Comparison of ENCODE assay signal across 25 cellular contexts in genomic region chr11:102493524-102493923, GRCh38. TPM values are rescaled to one million over a fixed set of nuclear protein-coding genes. Genes with fewer than 3 reads are reported as not detected.
DNase-seq lines count a peak whose midpoint lies in the region; ATAC-seq, FAIRE-seq and TF ChIP-seq lines count a peak whose summit lies in the region.
"Had no signal": no experiment of that assay in that cellular context is flagged by ENCODE, and none has a peak within 500 bp of the region (broad histone marks: within the 10 kb centered on the region; RNA-seq: fewer than 3 reads in every experiment).

No MANE protein-coding gene starts in this region.

- intact Hi-C loops in right lobe of liver (cut with DNase I) = no loop called here

- 34% methylated on average over 5 of the region's 5 CpGs for WGBS in A549 (ENCODE audit: missing lambda C conversion rate)
- 63% methylated on average over 5 of the region's 5 CpGs for WGBS in right lobe of liver (ENCODE audit: insufficient coverage, low coverage, low lambda C conversion rate, missing lambda C conversion rate)

- H3K9me3 ChIP-seq in A549 = no peaks in the 10 kb centered on the region
- H3K9me3 ChIP-seq in right lobe of liver = no peaks in the 10 kb centered on the region

- FAIRE-seq in A549 (lab: Jason Lieb, UNC) (no peak), RCC 7860 (lab: Jason Lieb, UNC) (peak; percentile 29)
- FAIRE-seq: GM18507 had no signal

- H3K27ac ChIP-seq in A549 = peak overlapping the region; percentile 71 to 81
- H3K27ac ChIP-seq in foreskin keratinocyte = no peak overlapping the region
- no peak overlapping the region for H3K27ac ChIP-seq in right lobe of liver
- H3K27ac ChIP-seq: 22Rv1 had no signal

- CTCF ChIA-PET in A549 (lab: Yijun Ruan, JAX) = interaction anchor here (0.6 to 1.5 kb wide), 2 partner anchors 119 to 126 kb away, joined by 3 to 7 read pairs; no protein-coding TSS in a partner anchor

- TF ChIP-seq POLR2A in A549 (IDR thresholded peaks at IDR 0.05; ENCODE audit: low read length) (no peak), right lobe of liver (IDR thresholded peaks at IDR 0.05) (no peak)

- TF ChIP-seq EP300 in A549 (IDR thresholded peaks at IDR 0.05) = no peak

- no peaks in the 10 kb centered on the region for H3K27me3 ChIP-seq in foreskin keratinocyte
- H3K27me3 ChIP-seq in right lobe of liver = no peaks in the 10 kb centered on the region

- H3K4me3 ChIP-seq in A549 (peak overlapping the region; percentile 24; the same call in 1 of the 3 replicates), right lobe of liver (no peak overlapping the region)

- ATAC-seq in A549 (0 out of 6 replicates have a peak, but pooled peaks of 1 of the 2 experiments have one; percentile 12), foreskin keratinocyte (peak; percentile 38), right lobe of liver (peak; percentile 29 to 60 (median 40)), HG03565 (IDR thresholded peaks at IDR 0.05; ENCODE audit: unreplicated experiment) (no peak), GM19397 (IDR thresholded peaks at IDR 0.05; ENCODE audit: unreplicated experiment) (no peak)

- no peak for TF ChIP-seq CTCF in A549 (IDR thresholded peaks at IDR 0.05)
- no peak for TF ChIP-seq CTCF in foreskin keratinocyte (conservative IDR thresholded peaks at IDR 0.05)
- TF ChIP-seq CTCF in right lobe of liver (IDR thresholded peaks at IDR 0.05) = no peak

- TF ChIP-seq RAD21 in A549 (conservative IDR thresholded peaks at IDR 0.05 in 1 of 2, IDR thresholded peaks at IDR 0.05 in 1 of 2) = no peak

- H3K36me3 ChIP-seq in right lobe of liver = no peaks in the 10 kb centered on the region

- DNase-seq in A549 (ENCODE audit: low read depth in 1 of 2, low spot score in 1 of 2) (no peak), RCC 7860 (ENCODE audit: low spot score) (peak; percentile 11), foreskin keratinocyte (peak; percentile 31 to 36), right lobe of liver (no peak), GDM1 (lab: John Stamatoyannopoulos, UW) (no peak), NCI-H226 (no peak)
- DNase-seq: DMS153, DND-41, GOT3, Karpas-422, NCI-H1092, NCI-H1417 treated with DMSO at 0.1 percent for 48 hours, NCI-H187 treated with DMSO at 0.1 percent for 48 hours, NCI-H2107, NCI-H446, NCI-H524 treated with DMSO at 0.1 percent for 48 hours, NCI-H774, RPMI8226, SHP77 had no signal

- peak overlapping the region; percentile 75 for H3K4me2 ChIP-seq in A549

- H3K4me1 ChIP-seq in A549 (peaks cover 48% of the 10 kb centered on the region), foreskin keratinocyte (peaks cover 20% of the 10 kb centered on the region), right lobe of liver (peaks cover 0 to 14% (median 6%) of the 10 kb centered on the region in 4 donors)

- POLR2A ChIA-PET in A549 (lab: Yijun Ruan, JAX) = interaction anchor here (0.9 kb wide), 1 partner anchor 42 kb away, joined by 4 read pairs; no protein-coding TSS in a partner anchor

TF ChIP-seq in A549, 52 proteins besides CTCF, POLR2A, EP300 and RAD21:
- TF ChIP-seq JUNB (IDR thresholded peaks at IDR 0.05) = no peak
- no peak for TF ChIP-seq MYC (IDR thresholded peaks at IDR 0.05; ENCODE audit: borderline replicate concordance, low read length)
- TF ChIP-seq EHMT2 (IDR thresholded peaks at IDR 0.05; ENCODE audit: low read depth) = no peak
- TF ChIP-seq FOSB (CRISPR knock-in tag; IDR thresholded peaks at IDR 0.05) = no peak
- TF ChIP-seq NPAS2 (CRISPR knock-in tag; IDR thresholded peaks at IDR 0.05; ENCODE audit: borderline replicate concordance) = no peak
- TF ChIP-seq MAFK (IDR thresholded peaks at IDR 0.05; ENCODE audit: partially characterized antibody) = no peak
- TF ChIP-seq HEYL (CRISPR knock-in tag; IDR thresholded peaks at IDR 0.05) = no peak
- TF ChIP-seq REST (IDR thresholded peaks at IDR 0.05) = no peak
- TF ChIP-seq ZNF302 (CRISPR knock-in tag; IDR thresholded peaks at IDR 0.05) = no peak
- no peak for TF ChIP-seq ZFP36 (IDR thresholded peaks at IDR 0.05; ENCODE audit: borderline replicate concordance, partially characterized antibody)
- no peak for TF ChIP-seq ZSCAN20 (CRISPR knock-in tag; IDR thresholded peaks at IDR 0.05)
- no peak for TF ChIP-seq HOXB5 (CRISPR knock-in tag; IDR thresholded peaks at IDR 0.05)
- no peak for TF ChIP-seq HDAC2 (IDR thresholded peaks at IDR 0.05)
- TF ChIP-seq KDM1A (IDR thresholded peaks at IDR 0.05; ENCODE audit: low read depth) = no peak

RNA-seq across cellular contexts. Expression of gene MMP7, which starts 37.0 kb away (rescaled TPM):
- polyA plus RNA-seq in A549 (2011; rRNA removed) = 54.8 and 62.9 TPM in 2 replicates
- polyA plus RNA-seq in A549 (2012; cell fraction: cytosol; rRNA removed) = 5.3 and 7.3 TPM in 2 replicates
- 4.1 and 4.9 TPM in 2 replicates for polyA plus RNA-seq in A549 (2012; cell fraction: nucleus; rRNA removed)
- polyA plus RNA-seq in A549 (2017; fragmentation: RNase III; extraction: RNeasy Plus Mini Kit Qiagen cat#74134 plus additional on column Dnase treatment) = 8.9 to 10.9 TPM (median 10.1 TPM) in 3 replicates
- polyA minus RNA-seq in A549 (2011; rRNA and poly(A)+ RNA removed) = 11.2 and 16.4 TPM in 2 replicates
- 0.11 TPM in 1 of 2 replicates, not detected in the other for total RNA-seq in foreskin keratinocyte
- polyA plus RNA-seq in foreskin keratinocyte = 0.07 TPM in 1 of 2 replicates, not detected in the other
- 1 to 10 TPM in 3 of 6 experiments, under 1 TPM in 3; 0.37 to 2.9 (median 1.1) TPM for total RNA-seq in right lobe of liver
- total RNA-seq: SK-MEL-5 had no signal
- polyA plus RNA-seq: BJ had no signal

RNA-seq across cellular contexts. Expression of gene TMEM123, which starts 41.0 kb away (rescaled TPM):
- polyA plus RNA-seq in A549 (2011; rRNA removed) (432 and 458 TPM in 2 replicates), A549 (2017; fragmentation: RNase III; extraction: RNeasy Plus Mini Kit Qiagen cat#74134 plus additional on column Dnase treatment) (197 to 215 TPM (median 199 TPM) in 3 replicates), foreskin keratinocyte (54.6 and 70.6 TPM in 2 replicates)
- polyA plus RNA-seq in A549 (2012; cell fraction: cytosol; rRNA removed) = 66.4 and 75.8 TPM in 2 replicates
- 17.6 and 18.7 TPM in 2 replicates for polyA plus RNA-seq in A549 (2012; cell fraction: nucleus; rRNA removed)
- polyA minus RNA-seq in A549 (2011; rRNA and poly(A)+ RNA removed) = 159 and 220 TPM in 2 replicates
- total RNA-seq in foreskin keratinocyte (213 and 269 TPM in 2 replicates), right lobe of liver (100 to 1,000 TPM; 173 to 557 (median 229) TPM)

Comparison
In these comparisons a context has a peak if more than half of its experiments do, and no peak if none do; other contexts are left out.
1. ATAC-seq: peak in foreskin keratinocyte (single experiment) and right lobe of liver (4 of 4); none in HG03565 (single experiment) and GM19397 (single experiment).
2. DNase-seq: peak in RCC 7860 (single experiment) and foreskin keratinocyte (2 of 2); none in A549 (0 of 2), right lobe of liver (0 of 3), GDM1 (single experiment) and NCI-H226 (single experiment).
3. H3K27ac ChIP-seq: peak in A549 (2 of 2); none in foreskin keratinocyte (single experiment) and right lobe of liver (0 of 3).